In the genomic region with DNA sequence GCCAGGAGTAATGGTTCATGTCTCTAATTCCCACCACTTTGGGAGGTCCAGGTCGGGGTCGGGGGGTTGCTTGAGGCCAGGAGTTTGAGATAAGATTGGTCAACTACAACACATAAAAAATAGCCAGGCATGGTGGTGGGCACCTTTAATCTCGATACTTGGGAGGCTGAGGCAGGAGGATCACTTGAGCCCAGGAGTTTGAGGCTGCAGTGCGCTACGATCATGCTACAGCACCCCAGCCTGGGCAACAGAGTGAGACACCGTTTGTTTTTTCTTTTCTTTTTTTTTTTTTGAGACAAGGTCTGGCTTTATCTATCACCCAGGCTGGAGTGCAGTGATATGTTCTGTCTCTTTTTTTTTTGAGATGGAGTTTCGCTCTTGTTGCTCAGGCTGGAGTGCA, we compare ENCODE assay signal across 1 cellular context.
TF ChIP-seq lines count a peak whose summit lies in the region.

No MANE protein-coding gene starts in this region.

TF ChIP-seq in K562, 482 proteins besides CTCF, POLR2A, EP300 and RAD21 (continued from another document):
- TF ChIP-seq, protein P1, sequence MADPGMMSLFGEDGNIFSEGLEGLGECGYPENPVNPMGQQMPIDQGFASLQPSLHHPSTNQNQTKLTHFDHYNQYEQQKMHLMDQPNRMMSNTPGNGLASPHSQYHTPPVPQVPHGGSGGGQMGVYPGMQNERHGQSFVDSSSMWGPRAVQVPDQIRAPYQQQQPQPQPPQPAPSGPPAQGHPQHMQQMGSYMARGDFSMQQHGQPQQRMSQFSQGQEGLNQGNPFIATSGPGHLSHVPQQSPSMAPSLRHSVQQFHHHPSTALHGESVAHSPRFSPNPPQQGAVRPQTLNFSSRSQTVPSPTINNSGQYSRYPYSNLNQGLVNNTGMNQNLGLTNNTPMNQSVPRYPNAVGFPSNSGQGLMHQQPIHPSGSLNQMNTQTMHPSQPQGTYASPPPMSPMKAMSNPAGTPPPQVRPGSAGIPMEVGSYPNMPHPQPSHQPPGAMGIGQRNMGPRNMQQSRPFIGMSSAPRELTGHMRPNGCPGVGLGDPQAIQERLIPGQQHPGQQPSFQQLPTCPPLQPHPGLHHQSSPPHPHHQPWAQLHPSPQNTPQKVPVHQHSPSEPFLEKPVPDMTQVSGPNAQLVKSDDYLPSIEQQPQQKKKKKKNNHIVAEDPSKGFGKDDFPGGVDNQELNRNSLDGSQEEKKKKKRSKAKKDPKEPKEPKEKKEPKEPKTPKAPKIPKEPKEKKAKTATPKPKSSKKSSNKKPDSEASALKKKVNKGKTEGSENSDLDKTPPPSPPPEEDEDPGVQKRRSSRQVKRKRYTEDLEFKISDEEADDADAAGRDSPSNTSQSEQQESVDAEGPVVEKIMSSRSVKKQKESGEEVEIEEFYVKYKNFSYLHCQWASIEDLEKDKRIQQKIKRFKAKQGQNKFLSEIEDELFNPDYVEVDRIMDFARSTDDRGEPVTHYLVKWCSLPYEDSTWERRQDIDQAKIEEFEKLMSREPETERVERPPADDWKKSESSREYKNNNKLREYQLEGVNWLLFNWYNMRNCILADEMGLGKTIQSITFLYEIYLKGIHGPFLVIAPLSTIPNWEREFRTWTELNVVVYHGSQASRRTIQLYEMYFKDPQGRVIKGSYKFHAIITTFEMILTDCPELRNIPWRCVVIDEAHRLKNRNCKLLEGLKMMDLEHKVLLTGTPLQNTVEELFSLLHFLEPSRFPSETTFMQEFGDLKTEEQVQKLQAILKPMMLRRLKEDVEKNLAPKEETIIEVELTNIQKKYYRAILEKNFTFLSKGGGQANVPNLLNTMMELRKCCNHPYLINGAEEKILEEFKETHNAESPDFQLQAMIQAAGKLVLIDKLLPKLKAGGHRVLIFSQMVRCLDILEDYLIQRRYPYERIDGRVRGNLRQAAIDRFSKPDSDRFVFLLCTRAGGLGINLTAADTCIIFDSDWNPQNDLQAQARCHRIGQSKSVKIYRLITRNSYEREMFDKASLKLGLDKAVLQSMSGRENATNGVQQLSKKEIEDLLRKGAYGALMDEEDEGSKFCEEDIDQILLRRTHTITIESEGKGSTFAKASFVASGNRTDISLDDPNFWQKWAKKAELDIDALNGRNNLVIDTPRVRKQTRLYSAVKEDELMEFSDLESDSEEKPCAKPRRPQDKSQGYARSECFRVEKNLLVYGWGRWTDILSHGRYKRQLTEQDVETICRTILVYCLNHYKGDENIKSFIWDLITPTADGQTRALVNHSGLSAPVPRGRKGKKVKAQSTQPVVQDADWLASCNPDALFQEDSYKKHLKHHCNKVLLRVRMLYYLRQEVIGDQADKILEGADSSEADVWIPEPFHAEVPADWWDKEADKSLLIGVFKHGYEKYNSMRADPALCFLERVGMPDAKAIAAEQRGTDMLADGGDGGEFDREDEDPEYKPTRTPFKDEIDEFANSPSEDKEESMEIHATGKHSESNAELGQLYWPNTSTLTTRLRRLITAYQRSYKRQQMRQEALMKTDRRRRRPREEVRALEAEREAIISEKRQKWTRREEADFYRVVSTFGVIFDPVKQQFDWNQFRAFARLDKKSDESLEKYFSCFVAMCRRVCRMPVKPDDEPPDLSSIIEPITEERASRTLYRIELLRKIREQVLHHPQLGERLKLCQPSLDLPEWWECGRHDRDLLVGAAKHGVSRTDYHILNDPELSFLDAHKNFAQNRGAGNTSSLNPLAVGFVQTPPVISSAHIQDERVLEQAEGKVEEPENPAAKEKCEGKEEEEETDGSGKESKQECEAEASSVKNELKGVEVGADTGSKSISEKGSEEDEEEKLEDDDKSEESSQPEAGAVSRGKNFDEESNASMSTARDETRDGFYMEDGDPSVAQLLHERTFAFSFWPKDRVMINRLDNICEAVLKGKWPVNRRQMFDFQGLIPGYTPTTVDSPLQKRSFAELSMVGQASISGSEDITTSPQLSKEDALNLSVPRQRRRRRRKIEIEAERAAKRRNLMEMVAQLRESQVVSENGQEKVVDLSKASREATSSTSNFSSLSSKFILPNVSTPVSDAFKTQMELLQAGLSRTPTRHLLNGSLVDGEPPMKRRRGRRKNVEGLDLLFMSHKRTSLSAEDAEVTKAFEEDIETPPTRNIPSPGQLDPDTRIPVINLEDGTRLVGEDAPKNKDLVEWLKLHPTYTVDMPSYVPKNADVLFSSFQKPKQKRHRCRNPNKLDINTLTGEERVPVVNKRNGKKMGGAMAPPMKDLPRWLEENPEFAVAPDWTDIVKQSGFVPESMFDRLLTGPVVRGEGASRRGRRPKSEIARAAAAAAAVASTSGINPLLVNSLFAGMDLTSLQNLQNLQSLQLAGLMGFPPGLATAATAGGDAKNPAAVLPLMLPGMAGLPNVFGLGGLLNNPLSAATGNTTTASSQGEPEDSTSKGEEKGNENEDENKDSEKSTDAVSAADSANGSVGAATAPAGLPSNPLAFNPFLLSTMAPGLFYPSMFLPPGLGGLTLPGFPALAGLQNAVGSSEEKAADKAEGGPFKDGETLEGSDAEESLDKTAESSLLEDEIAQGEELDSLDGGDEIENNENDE (IDR thresholded peaks at IDR 0.05; ENCODE audit: low read depth, low read length) = no peak
- TF ChIP-seq ZNF408 (CRISPR knock-in tag; IDR thresholded peaks at IDR 0.05; ENCODE audit: low read depth) = no peak
